In the genomic region with DNA sequence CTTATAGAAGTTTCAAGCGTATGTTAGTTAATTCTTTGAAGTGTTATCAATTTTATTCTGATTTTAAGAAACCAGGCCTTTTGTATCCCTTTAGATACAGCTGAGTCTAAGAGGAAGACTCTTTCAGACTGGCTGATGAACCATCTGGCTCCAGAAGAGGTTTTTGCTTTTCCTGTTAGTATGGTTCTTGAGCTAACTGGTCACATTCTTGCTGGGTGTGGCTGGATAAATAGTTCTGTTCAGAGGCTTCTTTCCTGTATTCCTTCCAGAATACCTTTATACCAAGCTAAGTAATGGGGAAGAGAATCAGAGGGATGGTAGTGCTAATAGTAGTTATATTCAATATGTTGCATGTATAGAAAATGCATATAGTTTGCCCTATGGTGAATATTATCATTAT, we compare ENCODE assay signal across 24 cellular contexts. TPM values are rescaled to one million over a fixed set of nuclear protein-coding genes. Genes with fewer than 3 reads are reported as not detected.
DNase-seq lines count a peak whose midpoint lies in the region; ATAC-seq and TF ChIP-seq lines count a peak whose summit lies in the region.
"Had no signal": no experiment of that assay in that cellular context is flagged by ENCODE, and none has a peak within 500 bp of the region (broad histone marks: within the 10 kb centered on the region; RNA-seq: fewer than 3 reads in every experiment).

No MANE protein-coding gene starts in this region.

- peaks cover 28% of the 10 kb centered on the region for H3K9me3 Mint-ChIP-seq in activated CD4-positive, alpha-beta T cell treated with anti-CD3 and anti-CD28 coated beads, Interleukin-2, amount 10 ng/mL, durations not matched to agents 7 days and 5 days

- CTCF ChIA-PET in activated CD4-positive, alpha-beta T cell treated with anti-CD3 and anti-CD28 coated beads, Interleukin-2, amount 10 ng/mL, durations not matched to agents 7 days and 5 days (lab: Charles Lee) = interaction anchor here (1.4 kb wide), 1 partner anchor 15 kb away, joined by 3 read pairs; no protein-coding TSS in a partner anchor

- no peak overlapping the region for H2AFZ ChIP-seq in SU-DHL-6 (ENCODE audit: low read depth, low read length, severe bottlenecking)

- H3K36me3 Mint-ChIP-seq in activated CD4-positive, alpha-beta T cell treated with anti-CD3 and anti-CD28 coated beads, Interleukin-2, amount 10 ng/mL, durations not matched to agents 7 days and 5 days (ENCODE audit: low read depth) = peaks cover 27% of the 10 kb centered on the region

- peak overlapping the region; percentile 91 for H3K4me2 ChIP-seq in SU-DHL-6 (ENCODE audit: low read depth, low read length, poor library complexity, severe bottlenecking)
- H3K4me2 ChIP-seq: BLaER1 had no signal

- H3K4me3 ChIP-seq in AG10803 (ENCODE audit: low read length) (no peak overlapping the region), SU-DHL-6 (ENCODE audit: insufficient read depth, low read length, poor library complexity, severe bottlenecking) (no peak overlapping the region), epithelial cell of esophagus (ENCODE audit: low read length) (no peak overlapping the region), transverse colon (no peak overlapping the region)
- H3K4me3 ChIP-seq: BLaER1, MG63 had no signal

- H4K20me1 ChIP-seq in SU-DHL-6 (ENCODE audit: low read depth, low read length) = peaks cover 46% of the 10 kb centered on the region
- H4K20me1 ChIP-seq: BLaER1 had no signal

- no peaks in the 10 kb centered on the region for H3K9me2 ChIP-seq in SU-DHL-6 (replicated peaks; ENCODE audit: insufficient read depth, low read length)

- peaks cover 67% of the 10 kb centered on the region for H3F3A ChIP-seq in SU-DHL-6 (ENCODE audit: insufficient read depth)

- POLR2A ChIA-PET in activated CD4-positive, alpha-beta T cell treated with anti-CD3 and anti-CD28 coated beads, Interleukin-2, amount 10 ng/mL, durations not matched to agents 7 days and 5 days (lab: Charles Lee) = no interaction called here

- no peak for TF ChIP-seq EP300 in transverse colon (IDR thresholded peaks at IDR 0.05; ENCODE audit: low read depth)

- TF ChIP-seq POLR2A in transverse colon (IDR thresholded peaks at IDR 0.05) = no peak

- peaks cover 100% of the 10 kb centered on the region for H3K79me2 ChIP-seq in SU-DHL-6 (ENCODE audit: insufficient read depth, low read length)

- ATAC-seq in left colon = peak; percentile 86
- ATAC-seq: HCT116 had no signal

- 100% methylated on average over 1 of the region's 1 CpG for WGBS in transverse colon (ENCODE audit: low coverage in 1 of 2), 2 donors

- peak; percentile 29 for DNase-seq in AG10803 (ENCODE audit: low read depth)
- DNase-seq in epithelial cell of esophagus (ENCODE audit: low read depth) = peak; percentile 42
- no peak for DNase-seq in left colon
- DNase-seq in SK-N-DZ (ENCODE audit: low spot score) = no peak
- DNase-seq in activated CD4-positive, alpha-beta T cell treated with anti-CD3 and anti-CD28 coated beads, Interleukin-2, amount 10 ng/mL, durations not matched to agents 7 days and 5 days = no peak
- no peak for DNase-seq in GM10266 (ENCODE audit: extremely low spot score)
- DNase-seq in transverse colon = no peak
- DNase-seq: CD4-positive, alpha-beta memory T cell; DMS153; GDM1; GOT3; IMR-90; Karpas-422; MG63; NCI-H1092; NCI-H1436 treated with DMSO at 0.1 percent for 48 hours; NCI-H2029; NCI-H446 treated with DMSO at 0.1 percent for 48 hours; NCI-H69; NK-92 treated with Interleukin-12 subunit alpha and Interleukin-12 subunit beta, amount 100 ng/mL, for 24 hours; Right ventricle myocardium superior had no signal

- TF ChIP-seq CTCF in AG10803 (conservative IDR thresholded peaks at IDR 0.05; ENCODE audit: low read length) (no peak), SU-DHL-6 (IDR thresholded peaks at IDR 0.05; ENCODE audit: insufficient read depth, low read length, poor library complexity, severe bottlenecking) (no peak), epithelial cell of esophagus (IDR thresholded peaks at IDR 0.05; ENCODE audit: insufficient read depth, low read depth, low read length, missing control alignments) (no peak), GM10266 (IDR thresholded peaks at IDR 0.05; ENCODE audit: control insufficient read depth, insufficient read depth, low read depth, missing control alignments) (no peak), transverse colon (IDR thresholded peaks at IDR 0.05) (no peak)

- no peaks in the 10 kb centered on the region for H3K27me3 Mint-ChIP-seq in activated CD4-positive, alpha-beta T cell treated with anti-CD3 and anti-CD28 coated beads, Interleukin-2, amount 10 ng/mL, durations not matched to agents 7 days and 5 days
- H3K27me3 Mint-ChIP-seq: CD4-positive, alpha-beta memory T cell had no signal

- intact Hi-C loops in left colon (cut with DNase I, micrococcal nuclease) (no loop called here), transverse colon (cut with DNase I; ENCODE audit: low total_unique reads) (no loop called here)

- H3K36me3 ChIP-seq in SU-DHL-6 (ENCODE audit: low read length) (peaks cover 15% of the 10 kb centered on the region), transverse colon (no peaks in the 10 kb centered on the region)

- in situ Hi-C loops in transverse colon (cut with MboI; ENCODE audit: low pct_ligation_motif_present in 1 of 4, low pct_unique_long_range_greater_than_20kb in 1 of 4, low sequenced_read_pairs in 3 of 4) = no loop called here

- peak overlapping the region; percentile 17; the same call in 1 of the 2 replicates for H3K9ac ChIP-seq in SU-DHL-6 (ENCODE audit: low read length)
- H3K9ac ChIP-seq: BLaER1 had no signal

- H3K4me3 Mint-ChIP-seq in activated CD4-positive, alpha-beta T cell treated with anti-CD3 and anti-CD28 coated beads, Interleukin-2, amount 10 ng/mL, durations not matched to agents 7 days and 5 days = no peak overlapping the region
- H3K4me3 Mint-ChIP-seq: CD4-positive, alpha-beta memory T cell had no signal

- peaks cover 12% of the 10 kb centered on the region for H3K4me1 Mint-ChIP-seq in activated CD4-positive, alpha-beta T cell treated with anti-CD3 and anti-CD28 coated beads, Interleukin-2, amount 10 ng/mL, durations not matched to agents 7 days and 5 days

- no peak overlapping the region for H3K27ac Mint-ChIP-seq in activated CD4-positive, alpha-beta T cell treated with anti-CD3 and anti-CD28 coated beads, Interleukin-2, amount 10 ng/mL, durations not matched to agents 7 days and 5 days
- H3K27ac Mint-ChIP-seq: CD4-positive, alpha-beta memory T cell had no signal

- H3K4me1 ChIP-seq in transverse colon = peaks cover 4 to 32% (median 13%) of the 10 kb centered on the region in 4 donors
- H3K4me1 ChIP-seq: BLaER1 had no signal

- H3K9me3 ChIP-seq in SU-DHL-6 (ENCODE audit: insufficient read depth, low read length) (peaks cover 17% of the 10 kb centered on the region; the same call in 1 of the 2 replicates), transverse colon (peaks cover 11 to 17% of the 10 kb centered on the region in 2 donors)

- H3K27me3 ChIP-seq in SU-DHL-6 (ENCODE audit: low read length) (no peaks in the 10 kb centered on the region), transverse colon (no peaks in the 10 kb centered on the region)
- H3K27me3 ChIP-seq: BLaER1, MG63 had no signal

- peak overlapping the region; percentile 65; the same call in 1 of the 2 replicates for H3K27ac ChIP-seq in SU-DHL-6 (ENCODE audit: low read depth, low read length)
- no peak overlapping the region for H3K27ac ChIP-seq in transverse colon
- H3K27ac ChIP-seq: BLaER1 had no signal

RNA-seq across cellular contexts. Expression of gene HS2ST1, which starts 12.5 kb away (rescaled TPM):
- total RNA-seq in left colon (10 to 100 TPM; 17.4 to 23.5 TPM), transverse colon (10 to 100 TPM in 2 of 4 donors, 1 to 10 TPM in 2; 1.9 to 17.1 (median 9.9) TPM)
- polyA plus RNA-seq in SK-N-DZ (2014; cell fraction: cytosol; rRNA removed) = 17.0 and 17.4 TPM in 2 replicates
- 6.8 and 7.4 TPM in 2 replicates for polyA plus RNA-seq in SK-N-DZ (2014; cell fraction: nucleus; rRNA removed)
- total RNA-seq in activated CD4-positive, alpha-beta T cell treated with anti-CD3 and anti-CD28 coated beads, Interleukin-2, amount 10 ng/mL, durations not matched to agents 7 days and 5 days = 10 to 100 TPM; 20.6 to 23.0 TPM

RNA-seq across cellular contexts. Expression of gene SELENOF, which starts 13.0 kb away (rescaled TPM):
- total RNA-seq in left colon (100 to 1,000 TPM; 186 to 204 TPM), transverse colon (100 to 1,000 TPM in 2 of 4 donors, 10 to 100 TPM in 2; 32.0 to 130 (median 77.9) TPM)
- polyA plus RNA-seq in SK-N-DZ (2014; cell fraction: cytosol; rRNA removed) = 109 and 112 TPM in 2 replicates
- polyA plus RNA-seq in SK-N-DZ (2014; cell fraction: nucleus; rRNA removed) = 71.4 and 95.3 TPM in 2 replicates
- 100 to 1,000 TPM; 175 to 200 TPM for total RNA-seq in activated CD4-positive, alpha-beta T cell treated with anti-CD3 and anti-CD28 coated beads, Interleukin-2, amount 10 ng/mL, durations not matched to agents 7 days and 5 days

Comparison
In these comparisons a context has a peak if more than half of its experiments do, and no peak if none do; other contexts are left out.
1. DNase-seq: peak in AG10803 (single experiment) and epithelial cell of esophagus (single experiment); none in left colon (0 of 2), SK-N-DZ (single experiment), activated CD4-positive, alpha-beta T cell treated with anti-CD3 and anti-CD28 coated beads, Interleukin-2, amount 10 ng/mL, durations not matched to agents 7 days and 5 days (single experiment), GM10266 (single experiment) and transverse colon (single experiment).